ENCODE assay signal across 8 cellular contexts in the genomic region with DNA sequence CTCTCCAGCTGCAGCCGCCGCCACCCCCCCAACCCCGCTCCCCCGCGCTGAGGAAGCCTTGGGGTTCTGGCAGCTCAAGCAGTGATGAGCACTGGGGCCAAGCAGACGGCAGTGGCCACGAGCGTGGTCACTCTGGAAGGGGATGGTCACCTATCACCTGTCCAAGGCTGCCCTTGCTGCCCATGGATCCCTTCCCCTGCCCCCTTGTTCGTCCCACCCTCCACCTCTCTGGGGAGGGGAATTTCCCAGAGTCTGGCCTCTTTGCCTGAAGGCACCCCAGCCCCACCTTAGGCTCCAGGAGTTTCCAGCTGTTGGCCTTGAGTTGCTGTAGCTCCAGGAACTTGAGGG. TPM values are rescaled to one million over a fixed set of nuclear protein-coding genes. Genes with fewer than 3 reads are reported as not detected.
DNase-seq lines count a peak whose midpoint lies in the region; ATAC-seq, FAIRE-seq and TF ChIP-seq lines count a peak whose summit lies in the region.

No MANE protein-coding gene starts in this region.

- TF ChIP-seq POLR2A in esophagus muscularis mucosa (IDR thresholded peaks at IDR 0.05; ENCODE audit: low read depth) = no peak

- H3K4me3 ChIP-seq in GM12875 (ENCODE audit: low read depth, low read length) (peak overlapping the region; percentile 79), PC-3 (ENCODE audit: low read length) (peak overlapping the region; percentile 72; the same call in 1 of the 2 replicates), esophagus muscularis mucosa (peak overlapping the region; percentile 75 to 83 (median 79)), skeletal muscle cell (ENCODE audit: low read depth, low read length) (peak overlapping the region; percentile 73)

- no peaks in the 10 kb centered on the region for H3K79me2 ChIP-seq in PC-3 (ENCODE audit: low read length)

- WGBS in esophagus muscularis mucosa = 40% methylated on average over 1 of the region's 9 CpGs

- no TSS peak for BruUV-seq in PC-3 (replicated peaks; lab: Mats Ljungman, UMichigan)

- FAIRE-seq in frontal cortex (lab: Jason Lieb, UNC) = no peak

- DNase-seq in PC-3 (no peak), esophagus muscularis mucosa (ENCODE audit: extremely low spot score) (no peak), skeletal muscle cell (ENCODE audit: low read depth) (no peak), HuH-7.5 (ENCODE audit: low spot score) (no peak), HT-29 (ENCODE audit: low spot score) (no peak), NCI-H2081 (lab: John Stamatoyannopoulos, UW) (no peak), frontal cortex (ENCODE audit: low spot score in 2 of 2) (no peak)

- H3K9ac ChIP-seq in PC-3 (ENCODE audit: low read length) = no peak overlapping the region

- TF ChIP-seq EP300 in esophagus muscularis mucosa (IDR thresholded peaks at IDR 0.05) = no peak

- no peaks in the 10 kb centered on the region for H4K20me1 ChIP-seq in PC-3 (ENCODE audit: low read length)

- H3K27me3 ChIP-seq in PC-3 (ENCODE audit: low read length) (peaks cover 9% of the 10 kb centered on the region), esophagus muscularis mucosa (no peaks in the 10 kb centered on the region)

- no peak for ATAC-seq in PC-3

- intact Hi-C loops in PC-3 (cut with micrococcal nuclease) = loop anchor here (1.0 kb wide), 1 partner anchor 80 kb away; no protein-coding TSS in a partner anchor
- intact Hi-C loops in esophagus muscularis mucosa (cut with DNase I) = loop anchor here (5.0 kb wide), 1 partner anchor 79 kb away; no protein-coding TSS in a partner anchor

- peak overlapping the region; percentile 91 for H2AFZ ChIP-seq in PC-3 (ENCODE audit: low read length)

- H3K27ac ChIP-seq in PC-3 (ENCODE audit: low read length) (no peak overlapping the region), esophagus muscularis mucosa (replicated peaks in 1 of 4) (peak overlapping the region; percentile 86 to 89 (median 86))

- H3K4me1 ChIP-seq in PC-3 (ENCODE audit: insufficient read depth, low read length) (peaks cover 3% of the 10 kb centered on the region; the same call in 1 of the 2 replicates), esophagus muscularis mucosa (peaks cover 13 to 21% (median 18%) of the 10 kb centered on the region in 4 donors)

- no peaks in the 10 kb centered on the region for H3K9me3 ChIP-seq in PC-3 (ENCODE audit: low read length)
- H3K9me3 ChIP-seq in esophagus muscularis mucosa = no peaks in the 10 kb centered on the region

- no peaks in the 10 kb centered on the region for H3F3A ChIP-seq in PC-3 (ENCODE audit: low read length, unreplicated experiment)

- H3K4me2 ChIP-seq in PC-3 (ENCODE audit: low read length) = peak overlapping the region; percentile 96

- POLR2A ChIA-PET in PC-3 (lab: Charles Lee; ENCODE audit: unreplicated experiment) = no interaction called here

- CTCF ChIA-PET in PC-3 (lab: Charles Lee) = interaction anchor here (0.6 to 1.0 kb wide), 3 partner anchors 14 to 216 kb away, joined by 3 read pairs; no protein-coding TSS in a partner anchor

- TF ChIP-seq CTCF in GM12875 (IDR thresholded peaks at IDR 0.05; ENCODE audit: borderline replicate concordance, insufficient read depth, low read depth, low read length) (no peak), PC-3 (conservative IDR thresholded peaks at IDR 0.05; ENCODE audit: low read depth, low read length) (no peak), esophagus muscularis mucosa (IDR thresholded peaks at IDR 0.05) (no peak)

- H3K36me3 ChIP-seq in PC-3 (ENCODE audit: low read depth, low read length) (no peaks in the 10 kb centered on the region), esophagus muscularis mucosa (no peaks in the 10 kb centered on the region)

- no peaks in the 10 kb centered on the region for H3K9me2 ChIP-seq in PC-3 (replicated peaks; ENCODE audit: low read length)

RNA-seq across cellular contexts. Expression of a gene that starts 7.2 kb away (rescaled TPM):
- total RNA-seq in PC-3 (2014; rRNA removed) = 47.2 and 53.0 TPM in 2 replicates
- 10 to 100 TPM; 29.5 to 45.4 (median 39.0) TPM for total RNA-seq in esophagus muscularis mucosa
- 31.5 and 37.7 TPM in 2 replicates for total RNA-seq in HT-29 (2014; rRNA removed; shearing (Covaris generic))
- total RNA-seq in frontal cortex = 7.7 TPM
